Comparison of ENCODE assay signal across 1 cellular context in the genomic region with DNA sequence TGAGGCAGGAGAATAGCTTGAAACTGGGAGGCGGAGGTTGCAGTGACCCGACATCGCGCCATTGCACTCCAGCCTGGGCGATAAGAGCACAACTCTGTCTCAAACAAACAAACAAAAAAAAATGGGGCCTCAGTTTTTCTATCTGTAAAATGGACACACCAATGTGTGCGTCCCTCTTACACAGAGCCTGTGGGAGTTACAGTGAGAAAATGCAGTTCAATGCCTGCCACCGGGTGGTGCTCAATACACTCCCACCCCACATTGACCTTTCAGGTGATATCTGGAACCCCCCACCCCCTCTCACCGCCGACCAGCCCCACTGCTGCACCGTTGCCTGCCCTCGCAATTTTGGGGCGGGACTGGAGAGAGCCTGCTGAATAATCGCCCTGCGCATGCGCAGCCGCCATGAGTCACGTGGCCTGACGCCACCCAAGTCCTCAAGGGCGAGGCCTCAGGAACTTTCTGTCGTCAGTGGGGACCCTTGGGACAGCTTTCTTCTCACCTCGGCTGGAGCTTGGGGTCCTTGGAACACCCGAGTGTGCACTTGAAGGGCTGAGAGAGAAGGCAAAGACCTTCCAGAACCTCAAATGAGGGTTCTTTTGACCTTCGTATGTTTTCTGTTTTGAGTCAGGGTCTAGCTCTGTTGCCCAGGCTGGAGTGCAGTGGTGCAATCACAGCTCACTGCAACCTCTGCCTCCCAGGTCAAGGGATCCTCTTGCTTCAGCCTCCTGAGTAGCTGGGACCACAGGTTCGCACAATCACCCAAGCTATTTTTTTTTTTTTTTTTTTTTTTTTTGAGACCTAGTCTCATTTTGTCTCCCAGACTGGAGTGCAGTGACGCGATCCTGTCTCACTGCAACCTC.
A peak's percentile ranks its signal among the peaks of the same experiment; 100 is the strongest.
TF ChIP-seq lines count a peak whose summit lies in the region.

No MANE protein-coding gene starts in this region.

TF ChIP-seq in K562, 482 proteins besides CTCF, POLR2A, EP300 and RAD21 (continued from another document):
- TF ChIP-seq ATF1 (CRISPR knock-in tag; IDR thresholded peaks at IDR 0.05) (no peak), ATF1 (tag; IDR thresholded peaks at IDR 0.05) (peak; percentile 65), NFXL1 (CRISPR knock-in tag; IDR thresholded peaks at IDR 0.05) (no peak), RBBP5 (IDR thresholded peaks at IDR 0.05; ENCODE audit: borderline replicate concordance, insufficient read depth, low read length, poor library complexity, severe bottlenecking) (no peak), MAFG (tag; conservative IDR thresholded peaks at IDR 0.05) (no peak), TRIM28 (IDR thresholded peaks at IDR 0.05) (no peak), TCFL5 (CRISPR knock-in tag; conservative IDR thresholded peaks at IDR 0.05) (no peak), NR2C2 (CRISPR knock-in tag; IDR thresholded peaks at IDR 0.05) (no peak), NR2C2 (tag; IDR thresholded peaks at IDR 0.05) (no peak; the same call in 1 of the 2 replicates), DIDO1 (tag; IDR thresholded peaks at IDR 0.05; ENCODE audit: low read depth) (no peak), BMI1 (IDR thresholded peaks at IDR 0.05; ENCODE audit: low read length) (no peak), KLF6 (CRISPR knock-in tag; IDR thresholded peaks at IDR 0.05; ENCODE audit: borderline replicate concordance) (no peak), SMARCC2 (IDR thresholded peaks at IDR 0.05; ENCODE audit: low read depth) (no peak), SMARCB1 (IDR thresholded peaks at IDR 0.05; ENCODE audit: insufficient read length, low read depth) (no peak), HOXB6 (CRISPR knock-in tag; IDR thresholded peaks at IDR 0.05; ENCODE audit: borderline replicate concordance) (no peak), DMBX1 (CRISPR knock-in tag; IDR thresholded peaks at IDR 0.05; ENCODE audit: borderline replicate concordance) (no peak), MEIS2 (IDR thresholded peaks at IDR 0.05; ENCODE audit: partially characterized antibody) (peak; percentile 84), SP1 (CRISPR knock-in tag; IDR thresholded peaks at IDR 0.05) (peak; percentile 42; the same call in 1 of the 2 replicates), TOE1 (IDR thresholded peaks at IDR 0.05; ENCODE audit: borderline replicate concordance) (peak; percentile 86), TOE1 (CRISPR knock-in tag; IDR thresholded peaks at IDR 0.05; ENCODE audit: borderline replicate concordance, low read depth) (no peak), SIRT6 (IDR thresholded peaks at IDR 0.05; ENCODE audit: low read depth, low read length) (no peak), XRCC3 (IDR thresholded peaks at IDR 0.05) (no peak), PHB (CRISPR knock-in tag; IDR thresholded peaks at IDR 0.05) (no peak), SAP30 (IDR thresholded peaks at IDR 0.05; ENCODE audit: borderline replicate concordance, insufficient read depth, low read depth, low read length, poor library complexity, severe bottlenecking) (no peak), FOXA1 (IDR thresholded peaks at IDR 0.05; ENCODE audit: borderline replicate concordance) (no peak), MBD2 (IDR thresholded peaks at IDR 0.05; ENCODE audit: borderline replicate concordance, low read depth) (no peak), NFIX (CRISPR knock-in tag; IDR thresholded peaks at IDR 0.05; ENCODE audit: low read depth) (no peak), ZNF408 (CRISPR knock-in tag; IDR thresholded peaks at IDR 0.05; ENCODE audit: low read depth) (no peak), MTA3 (IDR thresholded peaks at IDR 0.05; ENCODE audit: borderline replicate concordance) (no peak), CBFA2T3 (IDR thresholded peaks at IDR 0.05) (no peak), ZEB2 (IDR thresholded peaks at IDR 0.05) (no peak), MCM7 (IDR thresholded peaks at IDR 0.05) (no peak)
- TF ChIP-seq, protein P1, sequence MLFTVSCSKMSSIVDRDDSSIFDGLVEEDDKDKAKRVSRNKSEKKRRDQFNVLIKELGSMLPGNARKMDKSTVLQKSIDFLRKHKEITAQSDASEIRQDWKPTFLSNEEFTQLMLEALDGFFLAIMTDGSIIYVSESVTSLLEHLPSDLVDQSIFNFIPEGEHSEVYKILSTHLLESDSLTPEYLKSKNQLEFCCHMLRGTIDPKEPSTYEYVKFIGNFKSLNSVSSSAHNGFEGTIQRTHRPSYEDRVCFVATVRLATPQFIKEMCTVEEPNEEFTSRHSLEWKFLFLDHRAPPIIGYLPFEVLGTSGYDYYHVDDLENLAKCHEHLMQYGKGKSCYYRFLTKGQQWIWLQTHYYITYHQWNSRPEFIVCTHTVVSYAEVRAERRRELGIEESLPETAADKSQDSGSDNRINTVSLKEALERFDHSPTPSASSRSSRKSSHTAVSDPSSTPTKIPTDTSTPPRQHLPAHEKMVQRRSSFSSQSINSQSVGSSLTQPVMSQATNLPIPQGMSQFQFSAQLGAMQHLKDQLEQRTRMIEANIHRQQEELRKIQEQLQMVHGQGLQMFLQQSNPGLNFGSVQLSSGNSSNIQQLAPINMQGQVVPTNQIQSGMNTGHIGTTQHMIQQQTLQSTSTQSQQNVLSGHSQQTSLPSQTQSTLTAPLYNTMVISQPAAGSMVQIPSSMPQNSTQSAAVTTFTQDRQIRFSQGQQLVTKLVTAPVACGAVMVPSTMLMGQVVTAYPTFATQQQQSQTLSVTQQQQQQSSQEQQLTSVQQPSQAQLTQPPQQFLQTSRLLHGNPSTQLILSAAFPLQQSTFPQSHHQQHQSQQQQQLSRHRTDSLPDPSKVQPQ (CRISPR knock-in tag; IDR thresholded peaks at IDR 0.05; ENCODE audit: borderline replicate concordance), result no peak
- TF ChIP-seq, protein P2, sequence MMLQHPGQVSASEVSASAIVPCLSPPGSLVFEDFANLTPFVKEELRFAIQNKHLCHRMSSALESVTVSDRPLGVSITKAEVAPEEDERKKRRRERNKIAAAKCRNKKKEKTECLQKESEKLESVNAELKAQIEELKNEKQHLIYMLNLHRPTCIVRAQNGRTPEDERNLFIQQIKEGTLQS (IDR thresholded peaks at IDR 0.05), result peak; percentile 41; the same call in 1 of the 2 replicates
- TF ChIP-seq, protein P2 (CRISPR knock-in tag; conservative IDR thresholded peaks at IDR 0.05), result no peak
- TF ChIP-seq, protein P3, sequence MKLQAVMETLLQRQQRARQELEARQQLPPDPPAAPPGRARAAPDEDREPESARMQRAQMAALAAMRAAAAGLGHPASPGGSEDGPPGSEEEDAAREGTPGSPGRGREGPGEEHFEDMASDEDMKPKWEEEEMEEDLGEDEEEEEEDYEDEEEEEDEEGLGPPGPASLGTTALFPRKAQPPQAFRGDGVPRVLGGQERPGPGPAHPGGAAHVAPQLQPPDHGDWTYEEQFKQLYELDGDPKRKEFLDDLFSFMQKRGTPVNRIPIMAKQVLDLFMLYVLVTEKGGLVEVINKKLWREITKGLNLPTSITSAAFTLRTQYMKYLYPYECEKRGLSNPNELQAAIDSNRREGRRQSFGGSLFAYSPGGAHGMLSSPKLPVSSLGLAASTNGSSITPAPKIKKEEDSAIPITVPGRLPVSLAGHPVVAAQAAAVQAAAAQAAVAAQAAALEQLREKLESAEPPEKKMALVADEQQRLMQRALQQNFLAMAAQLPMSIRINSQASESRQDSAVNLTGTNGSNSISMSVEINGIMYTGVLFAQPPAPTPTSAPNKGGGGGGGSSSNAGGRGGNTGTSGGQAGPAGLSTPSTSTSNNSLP (IDR thresholded peaks at IDR 0.05; ENCODE audit: borderline replicate concordance, low read depth, low read length), result no peak
- TF ChIP-seq, protein P4, sequence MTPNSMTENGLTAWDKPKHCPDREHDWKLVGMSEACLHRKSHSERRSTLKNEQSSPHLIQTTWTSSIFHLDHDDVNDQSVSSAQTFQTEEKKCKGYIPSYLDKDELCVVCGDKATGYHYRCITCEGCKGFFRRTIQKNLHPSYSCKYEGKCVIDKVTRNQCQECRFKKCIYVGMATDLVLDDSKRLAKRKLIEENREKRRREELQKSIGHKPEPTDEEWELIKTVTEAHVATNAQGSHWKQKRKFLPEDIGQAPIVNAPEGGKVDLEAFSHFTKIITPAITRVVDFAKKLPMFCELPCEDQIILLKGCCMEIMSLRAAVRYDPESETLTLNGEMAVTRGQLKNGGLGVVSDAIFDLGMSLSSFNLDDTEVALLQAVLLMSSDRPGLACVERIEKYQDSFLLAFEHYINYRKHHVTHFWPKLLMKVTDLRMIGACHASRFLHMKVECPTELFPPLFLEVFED (CRISPR knock-in tag; conservative IDR thresholded peaks at IDR 0.05), result no peak
- TF ChIP-seq, protein P5, sequence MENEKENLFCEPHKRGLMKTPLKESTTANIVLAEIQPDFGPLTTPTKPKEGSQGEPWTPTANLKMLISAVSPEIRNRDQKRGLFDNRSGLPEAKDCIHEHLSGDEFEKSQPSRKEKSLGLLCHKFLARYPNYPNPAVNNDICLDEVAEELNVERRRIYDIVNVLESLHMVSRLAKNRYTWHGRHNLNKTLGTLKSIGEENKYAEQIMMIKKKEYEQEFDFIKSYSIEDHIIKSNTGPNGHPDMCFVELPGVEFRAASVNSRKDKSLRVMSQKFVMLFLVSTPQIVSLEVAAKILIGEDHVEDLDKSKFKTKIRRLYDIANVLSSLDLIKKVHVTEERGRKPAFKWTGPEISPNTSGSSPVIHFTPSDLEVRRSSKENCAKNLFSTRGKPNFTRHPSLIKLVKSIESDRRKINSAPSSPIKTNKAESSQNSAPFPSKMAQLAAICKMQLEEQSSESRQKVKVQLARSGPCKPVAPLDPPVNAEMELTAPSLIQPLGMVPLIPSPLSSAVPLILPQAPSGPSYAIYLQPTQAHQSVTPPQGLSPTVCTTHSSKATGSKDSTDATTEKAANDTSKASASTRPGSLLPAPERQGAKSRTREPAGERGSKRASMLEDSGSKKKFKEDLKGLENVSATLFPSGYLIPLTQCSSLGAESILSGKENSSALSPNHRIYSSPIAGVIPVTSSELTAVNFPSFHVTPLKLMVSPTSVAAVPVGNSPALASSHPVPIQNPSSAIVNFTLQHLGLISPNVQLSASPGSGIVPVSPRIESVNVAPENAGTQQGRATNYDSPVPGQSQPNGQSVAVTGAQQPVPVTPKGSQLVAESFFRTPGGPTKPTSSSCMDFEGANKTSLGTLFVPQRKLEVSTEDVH (IDR thresholded peaks at IDR 0.05; ENCODE audit: low read depth, partially characterized antibody), result no peak
